ENCODE assay signal across 8 cellular contexts in the genomic region with DNA sequence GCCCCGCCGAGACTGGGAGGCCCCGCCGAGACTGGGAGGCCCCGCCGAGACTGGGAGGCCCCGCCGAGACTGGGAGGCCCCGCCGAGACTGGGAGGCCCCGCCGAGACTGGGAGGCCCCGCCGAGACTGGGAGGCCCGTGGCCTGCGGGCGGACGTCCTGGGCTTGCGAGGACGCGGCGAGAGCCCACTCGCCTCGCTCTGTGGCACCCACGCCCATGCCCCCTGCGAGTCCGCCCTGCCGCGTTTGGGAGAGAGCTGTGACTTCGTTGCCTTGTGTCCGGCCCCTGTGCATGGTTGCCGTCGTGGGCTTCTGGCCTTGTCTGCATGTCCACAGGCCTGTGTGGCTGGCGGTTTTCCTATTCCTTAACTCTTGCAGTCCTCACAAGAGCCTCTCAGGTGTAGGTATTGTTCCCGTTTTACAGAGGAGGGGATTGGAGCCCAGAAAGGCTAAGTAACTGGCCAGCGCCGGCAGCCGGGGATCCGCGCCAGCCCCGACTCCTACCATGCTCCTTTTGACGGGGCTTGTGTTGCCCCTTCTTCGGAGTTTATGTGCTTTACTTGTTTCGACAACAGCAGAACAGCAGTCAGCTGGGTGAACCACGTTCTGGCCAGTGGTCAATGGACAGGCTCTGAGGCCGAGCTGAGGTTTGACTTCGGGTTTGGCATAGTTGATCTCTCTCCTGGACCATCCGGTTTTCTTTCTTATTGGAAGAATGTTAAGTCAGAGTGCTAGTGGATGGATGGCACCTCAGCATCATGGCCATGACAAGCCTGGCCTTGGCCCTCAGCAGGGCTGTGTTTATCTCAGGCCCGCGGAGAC. TPM values are rescaled to one million over a fixed set of nuclear protein-coding genes. Genes with fewer than 3 reads are reported as not detected.
DNase-seq lines count a peak whose midpoint lies in the region; ATAC-seq and TF ChIP-seq lines count a peak whose summit lies in the region.

No MANE protein-coding gene starts in this region.

- peak overlapping the region; percentile 95 for H3K4me3 Mint-ChIP-seq in HFFc6

- ATAC-seq in GM21447 (IDR thresholded peaks at IDR 0.05; ENCODE audit: unreplicated experiment) (no peak), GM21390 (IDR thresholded peaks at IDR 0.05; ENCODE audit: unreplicated experiment) (no peak), GM19467 (IDR thresholded peaks at IDR 0.05; ENCODE audit: unreplicated experiment) (no peak)

- H3K27ac ChIP-seq in 22Rv1 = peak overlapping the region; percentile 91
- peak overlapping the region; percentile 75 for H3K27ac ChIP-seq in mammary epithelial cell (ENCODE audit: insufficient read depth, low read depth, low read length)
- no peak overlapping the region for H3K27ac ChIP-seq in mesodermal cell (ENCODE audit: low read depth, low read length, severe bottlenecking)

- TF ChIP-seq CTCF in 22Rv1 (IDR thresholded peaks at IDR 0.05) = no peak
- no peak for TF ChIP-seq CTCF in HFFc6 (IDR thresholded peaks at IDR 0.05)
- TF ChIP-seq CTCF in mammary epithelial cell (conservative IDR thresholded peaks at IDR 0.05 in 1 of 2, IDR thresholded peaks at IDR 0.05 in 1 of 2; ENCODE audit: extremely low read depth in 1 of 2, insufficient read depth in 1 of 2, low read depth in 1 of 2, low read length in 2 of 2) = no peak

- no peaks in the 10 kb centered on the region for H3K9me3 ChIP-seq in mammary epithelial cell (replicated peaks; ENCODE audit: insufficient read depth, low read length)
- H3K9me3 ChIP-seq in mesodermal cell (ENCODE audit: control insufficient read depth, low read length) = no peaks in the 10 kb centered on the region

- CTCF ChIA-PET in mammary epithelial cell (lab: Charles Lee; ENCODE audit: low non-redundant PET) = no interaction called here

- BruUV-seq in mammary epithelial cell (replicated peaks; lab: Mats Ljungman, UMichigan) = TSS peak; percentile 41

- peaks cover 3% of the 10 kb centered on the region; the same call in 1 of the 2 replicates for H3K27me3 Mint-ChIP-seq in HFFc6 (ENCODE audit: insufficient read depth)

- peaks cover 11% of the 10 kb centered on the region for H4K20me1 ChIP-seq in mammary epithelial cell (ENCODE audit: insufficient read depth, low read length)

- peaks cover 9% of the 10 kb centered on the region; the same call in 1 of the 2 replicates for H3K36me3 Mint-ChIP-seq in HFFc6 (ENCODE audit: low read depth)

- H3K4me1 Mint-ChIP-seq in HFFc6 (ENCODE audit: low read depth) = peaks cover 42% of the 10 kb centered on the region

- H3K27ac Mint-ChIP-seq in HFFc6 = peak overlapping the region; percentile 85

- H3K4me3 ChIP-seq in mammary epithelial cell (replicated peaks in 1 of 3; ENCODE audit: insufficient read depth in 1 of 3, low read depth in 2 of 3, low read length in 3 of 3) (peak overlapping the region; percentile 88 to 99 (median 93)), mesodermal cell (ENCODE audit: extremely low read depth, insufficient read depth, low read length, poor library complexity, severe bottlenecking) (peak overlapping the region; percentile 89)

- dilution Hi-C loops in mammary epithelial cell (cut with HindIII; ENCODE audit: low sequenced_read_pairs) = no loop called here

- intact Hi-C loops in mammary epithelial cell (cut with micrococcal nuclease) = loop anchor here (2.0 kb wide), 1 partner anchor 38 kb away; a partner anchor contains a TSS

- no peaks in the 10 kb centered on the region for H3K9me3 Mint-ChIP-seq in HFFc6

- H3K36me3 ChIP-seq in mammary epithelial cell (ENCODE audit: insufficient read depth, low read length) (no peaks in the 10 kb centered on the region), mesodermal cell (ENCODE audit: control insufficient read depth, insufficient read depth, low read length) (peaks cover 27% of the 10 kb centered on the region)

- H3K9ac ChIP-seq in mammary epithelial cell (ENCODE audit: insufficient read depth, low read length) = peak overlapping the region; percentile 92

- peaks cover 65% of the 10 kb centered on the region for H3K79me2 ChIP-seq in mammary epithelial cell (ENCODE audit: insufficient read depth, low read length)

- H2AFZ ChIP-seq in mammary epithelial cell (ENCODE audit: low read depth, low read length) = no peak overlapping the region

- peaks cover 37% of the 10 kb centered on the region for H3K4me1 ChIP-seq in mammary epithelial cell (ENCODE audit: insufficient read depth, low read length)
- H3K4me1 ChIP-seq in mesodermal cell (ENCODE audit: control insufficient read depth, insufficient read depth, low read length, poor library complexity, severe bottlenecking) = peaks cover 38% of the 10 kb centered on the region

- no peak for DNase-seq in HFFc6
- DNase-seq in mammary epithelial cell = no peak
- no peak for DNase-seq in DMS153 treated with DMSO at 0.1 percent for 48 hours (lab: John Stamatoyannopoulos, UW; ENCODE audit: unreplicated experiment)

- WGBS in mammary epithelial cell (ENCODE audit: low coverage, missing lambda C conversion rate) = 5% methylated on average over 23 of the region's 50 CpGs
- 8 to 13% methylated on average over 29 to 41 of the region's 50 CpGs for WGBS in mesodermal cell (ENCODE audit: insufficient coverage in 2 of 2), 2 experiments

- H3K27me3 ChIP-seq in mammary epithelial cell (ENCODE audit: insufficient read depth, low read length) = no peaks in the 10 kb centered on the region

- H3K4me2 ChIP-seq in mammary epithelial cell (ENCODE audit: insufficient read depth, low read depth, low read length) = peak overlapping the region; percentile 84

- in situ Hi-C loops in mammary epithelial cell (cut with MboI; ENCODE audit: low sequenced_read_pairs in 2 of 2) = no loop called here

RNA-seq across cellular contexts. Expression of a gene that starts 0.7 kb away (rescaled TPM):
- 10 to 100 TPM; 23.8 to 27.5 (median 24.8) TPM for total RNA-seq in HFFc6 (2021; fragmentation: NEBNext Ultra II Directional; extraction: Animal tissue kit (Norgen Biotek cat#: 25700))
- 10 to 100 TPM; 20.8 to 41.4 TPM for total RNA-seq in mammary epithelial cell
- 15.6 TPM for polyA plus RNA-seq in mammary epithelial cell
- 18.6 TPM for polyA minus RNA-seq in mammary epithelial cell
- 22.1 TPM for polyA plus RNA-seq in mesodermal cell (2013, experiment 1 of 2)
- 18.6 TPM for polyA plus RNA-seq in mesodermal cell (2013, experiment 2 of 2)

RNA-seq across cellular contexts. Expression of a gene that starts 16.2 kb away (rescaled TPM):
- 10 to 100 TPM; 10.1 to 18.8 (median 12.7) TPM for total RNA-seq in HFFc6 (2021; fragmentation: NEBNext Ultra II Directional; extraction: Animal tissue kit (Norgen Biotek cat#: 25700))
- total RNA-seq in mammary epithelial cell = 10 to 100 TPM; 33.3 to 36.1 TPM
- polyA plus RNA-seq in mammary epithelial cell = 35.2 TPM
- polyA minus RNA-seq in mammary epithelial cell = 4.6 TPM
- 5.1 TPM for polyA plus RNA-seq in mesodermal cell (2013, experiment 1 of 2)
- 3.9 TPM for polyA plus RNA-seq in mesodermal cell (2013, experiment 2 of 2)

RNA-seq across cellular contexts. Expression of a gene that starts 16.5 kb away (rescaled TPM):
- total RNA-seq in HFFc6 (2021; fragmentation: NEBNext Ultra II Directional; extraction: Animal tissue kit (Norgen Biotek cat#: 25700)) = 1 to 10 TPM in 3 of 6 experiments, under 1 TPM in 3; 0.37 to 2.3 (median 0.97) TPM
- total RNA-seq in mammary epithelial cell = 1 to 10 TPM; 2.3 to 7.6 TPM
- 1.8 TPM for polyA plus RNA-seq in mammary epithelial cell
- polyA minus RNA-seq in mammary epithelial cell = not detected
- 1.3 TPM for polyA plus RNA-seq in mesodermal cell (2013, experiment 1 of 2)
- 1.3 TPM for polyA plus RNA-seq in mesodermal cell (2013, experiment 2 of 2)

RNA-seq across cellular contexts. Expression of a gene that starts 38.7 kb away (rescaled TPM):
- total RNA-seq in HFFc6 (2021; fragmentation: NEBNext Ultra II Directional; extraction: Animal tissue kit (Norgen Biotek cat#: 25700)) = 1 to 10 TPM; 3.0 to 5.2 (median 4.2) TPM
- 1 to 10 TPM; 1.0 to 4.4 TPM for total RNA-seq in mammary epithelial cell
- 1.4 TPM for polyA plus RNA-seq in mammary epithelial cell
- not detected for polyA minus RNA-seq in mammary epithelial cell
- 11.2 TPM for polyA plus RNA-seq in mesodermal cell (2013, experiment 1 of 2)
- 7.4 TPM for polyA plus RNA-seq in mesodermal cell (2013, experiment 2 of 2)

RNA-seq across cellular contexts. Expression of a gene that starts 39.7 kb away (rescaled TPM):
- total RNA-seq in HFFc6 (2021; fragmentation: NEBNext Ultra II Directional; extraction: Animal tissue kit (Norgen Biotek cat#: 25700)) = under 1 TPM; 0.23 to 0.83 (median 0.55) TPM
- total RNA-seq in mammary epithelial cell = 1 to 10 TPM in 1 of 2 donors, under 1 TPM in 1; 0.50 to 1.2 TPM
- polyA plus RNA-seq in mammary epithelial cell = 0.35 TPM
- not detected for polyA minus RNA-seq in mammary epithelial cell
- 0.77 TPM for polyA plus RNA-seq in mesodermal cell (2013, experiment 1 of 2)
- polyA plus RNA-seq in mesodermal cell (2013, experiment 2 of 2) = 0.66 TPM
